6 cellular contexts compared by ENCODE assay signal in the genomic region with DNA sequence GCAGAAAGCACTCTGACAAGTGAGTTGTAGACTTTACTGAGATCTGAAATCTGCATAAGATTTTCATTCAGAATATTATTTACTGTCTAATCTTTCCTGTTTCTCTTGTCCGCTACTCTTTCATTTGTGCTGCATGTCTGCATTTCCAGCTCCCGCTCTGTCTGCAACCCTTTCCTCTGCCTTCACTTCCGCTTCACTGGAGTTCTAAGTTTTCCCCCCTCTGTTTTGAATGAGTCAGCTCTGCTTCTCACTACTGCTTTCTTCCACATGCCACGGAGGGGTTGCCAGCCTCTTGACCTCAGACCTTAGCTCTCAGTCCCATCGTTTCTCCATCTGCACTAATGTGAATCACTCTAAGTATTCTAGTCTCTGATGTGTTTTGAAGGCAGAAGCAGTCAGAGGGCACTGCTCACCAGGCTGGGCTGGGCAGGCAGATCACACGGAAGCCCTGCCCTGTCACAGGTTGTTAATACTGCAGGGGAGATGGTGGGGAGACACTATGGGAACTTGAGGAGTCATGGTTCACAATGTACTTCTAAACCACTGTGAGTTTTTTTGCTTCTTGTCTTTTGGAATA. TPM values are rescaled to one million over a fixed set of nuclear protein-coding genes. Genes with fewer than 3 reads are reported as not detected.
"Had no signal": no experiment of that assay in that cellular context is flagged by ENCODE, and none has a peak within 500 bp of the region (broad histone marks: within the 10 kb centered on the region; RNA-seq: fewer than 3 reads in every experiment).

No MANE protein-coding gene starts in this region.

RNA-seq across cellular contexts. Expression of a gene that starts 24.3 kb away (rescaled TPM):
- total RNA-seq: esophagus mucosa, hepatocyte had no signal
- polyA plus RNA-seq: hepatocyte, immature natural killer cell had no signal

RNA-seq across cellular contexts. Expression of a gene that starts 27.6 kb away (rescaled TPM):
- total RNA-seq: endodermal cell, esophagus mucosa, frontal cortex, hepatocyte had no signal
- polyA plus RNA-seq: hepatocyte, mammary epithelial cell had no signal
